In the genomic region with DNA sequence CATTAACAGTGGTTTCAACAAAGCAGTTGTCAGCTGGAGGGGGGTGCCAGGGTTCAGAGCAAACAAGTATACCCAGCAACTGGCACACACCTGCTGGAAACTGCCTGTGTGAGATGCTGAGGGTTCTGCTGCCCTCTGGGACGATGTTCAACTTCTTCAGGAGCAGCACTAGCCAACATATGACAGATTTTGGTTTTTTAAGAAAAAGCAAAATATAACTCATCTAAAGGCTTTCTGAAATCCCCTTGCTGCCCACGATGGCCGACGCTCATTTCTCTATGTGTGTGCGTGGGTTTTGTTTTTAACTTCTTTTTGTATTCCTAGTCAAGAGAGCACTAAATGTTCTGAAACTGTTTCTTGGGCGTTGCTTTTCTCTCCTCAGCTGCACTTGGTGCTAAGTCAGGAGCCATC, we compare ENCODE assay signal across 19 cellular contexts.
DNase-seq lines count a peak whose midpoint lies in the region; ATAC-seq lines count a peak whose summit lies in the region.
"Had no signal": no experiment of that assay in that cellular context is flagged by ENCODE, and none has a peak within 500 bp of the region (broad histone marks: within the 10 kb centered on the region; RNA-seq: fewer than 3 reads in every experiment).

No MANE protein-coding gene starts in this region.

- ATAC-seq in activated T-cell treated with anti-CD3 and anti-CD28 coated beads, Interleukin-2, amount 50 U/mL, for 72 hours (replicated peaks in 1 of 2), result peak; percentile 58 to 77
- ATAC-seq in activated T-helper 17 cell treated with anti-CD3 and anti-CD28 coated beads, Interleukin-2, amount 50 U/mL, for 72 hours (replicated peaks), result peak; percentile 67
- no peak for ATAC-seq in GM18858 (IDR thresholded peaks at IDR 0.05; ENCODE audit: unreplicated experiment)
- no peak for ATAC-seq in HG03280 (IDR thresholded peaks at IDR 0.05; ENCODE audit: unreplicated experiment)
- ATAC-seq: lower lobe of right lung; naive thymus-derived CD8-positive, alpha-beta T cell; PC-3 had no signal

- no peaks in the 10 kb centered on the region for H3K36me3 Mint-ChIP-seq in activated T-cell treated with anti-CD3 and anti-CD28 coated beads, Interleukin-2, amount 50 U/mL, for 72 hours (ENCODE audit: insufficient read depth in 2 of 2)
- no peaks in the 10 kb centered on the region for H3K36me3 Mint-ChIP-seq in activated T-cell treated with anti-CD3 and anti-CD28 coated beads, Interleukin-2, amount 50 U/mL, for 24 hours (ENCODE audit: low read depth)
- H3K36me3 Mint-ChIP-seq in activated T-helper 17 cell treated with anti-CD3 and anti-CD28 coated beads, Interleukin-2, amount 50 U/mL, for 72 hours (ENCODE audit: low read depth), result no peaks in the 10 kb centered on the region
- H3K36me3 Mint-ChIP-seq: IgD-negative memory B cell; naive thymus-derived CD8-positive, alpha-beta T cell had no signal

- peak overlapping the region; percentile 21 to 52 for H3K4me3 Mint-ChIP-seq in activated T-cell treated with anti-CD3 and anti-CD28 coated beads, Interleukin-2, amount 50 U/mL, for 72 hours
- no peak overlapping the region for H3K4me3 Mint-ChIP-seq in activated T-cell treated with anti-CD3 and anti-CD28 coated beads, Interleukin-2, amount 50 U/mL, for 24 hours
- peak overlapping the region; percentile 56 for H3K4me3 Mint-ChIP-seq in activated T-helper 17 cell treated with anti-CD3 and anti-CD28 coated beads, Interleukin-2, amount 50 U/mL, for 72 hours
- H3K4me3 Mint-ChIP-seq: central memory CD8-positive, alpha-beta T cell; naive thymus-derived CD8-positive, alpha-beta T cell had no signal

- no peaks in the 10 kb centered on the region for H3K36me3 ChIP-seq in KOPT-K1 (ENCODE audit: insufficient read depth, low read length)
- H3K36me3 ChIP-seq: lower lobe of right lung, upper lobe of left lung had no signal

- H3K9me3 Mint-ChIP-seq in activated T-cell treated with anti-CD3 and anti-CD28 coated beads, Interleukin-2, amount 50 U/mL, for 72 hours, result no peaks in the 10 kb centered on the region
- no peaks in the 10 kb centered on the region for H3K9me3 Mint-ChIP-seq in activated T-cell treated with anti-CD3 and anti-CD28 coated beads, Interleukin-2, amount 50 U/mL, for 24 hours
- H3K9me3 Mint-ChIP-seq in activated T-helper 17 cell treated with anti-CD3 and anti-CD28 coated beads, Interleukin-2, amount 50 U/mL, for 72 hours, result no peaks in the 10 kb centered on the region
- H3K9me3 Mint-ChIP-seq: central memory CD8-positive, alpha-beta T cell; IgD-negative memory B cell had no signal

- peak overlapping the region; percentile 2 for H3K27ac Mint-ChIP-seq in activated T-cell treated with anti-CD3 and anti-CD28 coated beads, Interleukin-2, amount 50 U/mL, for 72 hours
- no peak overlapping the region for H3K27ac Mint-ChIP-seq in activated T-cell treated with anti-CD3 and anti-CD28 coated beads, Interleukin-2, amount 50 U/mL, for 24 hours
- peak overlapping the region; percentile 40 for H3K27ac Mint-ChIP-seq in activated T-helper 17 cell treated with anti-CD3 and anti-CD28 coated beads, Interleukin-2, amount 50 U/mL, for 72 hours

- peak overlapping the region; percentile 35 for H3K27ac ChIP-seq in KOPT-K1 (ENCODE audit: low read depth, low read length, poor library complexity, severe bottlenecking)
- H3K27ac ChIP-seq: lower lobe of right lung, upper lobe of left lung had no signal

- peaks cover 7% of the 10 kb centered on the region for H3K27me3 Mint-ChIP-seq in activated T-cell treated with anti-CD3 and anti-CD28 coated beads, Interleukin-2, amount 50 U/mL, for 72 hours (ENCODE audit: low read depth)
- peaks cover 5% of the 10 kb centered on the region for H3K27me3 Mint-ChIP-seq in activated T-cell treated with anti-CD3 and anti-CD28 coated beads, Interleukin-2, amount 50 U/mL, for 24 hours
- H3K27me3 Mint-ChIP-seq in activated T-helper 17 cell treated with anti-CD3 and anti-CD28 coated beads, Interleukin-2, amount 50 U/mL, for 72 hours, result peaks cover 10% of the 10 kb centered on the region
- H3K27me3 Mint-ChIP-seq: IgD-negative memory B cell had no signal

- DNase-seq in activated T-cell treated with anti-CD3 and anti-CD28 coated beads, Interleukin-2, amount 50 U/mL, for 72 hours, result no peak
- no peak for DNase-seq in activated T-cell treated with anti-CD3 and anti-CD28 coated beads, Interleukin-2, amount 50 U/mL, for 24 hours
- no peak for DNase-seq in stimulated activated CD4-positive, alpha-beta T cell treated with anti-CD3 and anti-CD28 coated beads, Interleukin-1b, Interleukin-23, amount 100 ng/mL, for 48 hours
- DNase-seq: C1 segment of cervical spinal cord; dermis blood vessel endothelial cell; lower lobe of right lung; naive thymus-derived CD8-positive, alpha-beta T cell; NCI-H2029 treated with DMSO at 0.1 percent for 48 hours; NCI-H446 treated with DMSO at 0.1 percent for 48 hours; NCI-H82; PC-3; SK-N-SH; upper lobe of left lung had no signal

- H3K4me1 Mint-ChIP-seq in activated T-cell treated with anti-CD3 and anti-CD28 coated beads, Interleukin-2, amount 50 U/mL, for 72 hours (ENCODE audit: low read depth), result peaks cover 11% of the 10 kb centered on the region
- H3K4me1 Mint-ChIP-seq in activated T-cell treated with anti-CD3 and anti-CD28 coated beads, Interleukin-2, amount 50 U/mL, for 24 hours (ENCODE audit: low read depth), result peaks cover 8% of the 10 kb centered on the region
- peaks cover 6% of the 10 kb centered on the region for H3K4me1 Mint-ChIP-seq in activated T-helper 17 cell treated with anti-CD3 and anti-CD28 coated beads, Interleukin-2, amount 50 U/mL, for 72 hours
- H3K4me1 Mint-ChIP-seq: naive thymus-derived CD8-positive, alpha-beta T cell had no signal

- H3K9me3 ChIP-seq in KOPT-K1 (ENCODE audit: insufficient read depth, low read length, poor library complexity, severe bottlenecking), result no peaks in the 10 kb centered on the region
- H3K9me3 ChIP-seq: lower lobe of right lung, SK-N-SH, upper lobe of left lung had no signal

Comparison
In these comparisons a context has a peak if more than half of its experiments do, and no peak if none do; other contexts are left out.
1. ATAC-seq: peak in activated T-cell treated with anti-CD3 and anti-CD28 coated beads, Interleukin-2, amount 50 U/mL, for 72 hours (2 of 2) and activated T-helper 17 cell treated with anti-CD3 and anti-CD28 coated beads, Interleukin-2, amount 50 U/mL, for 72 hours (single experiment); none in GM18858 (single experiment) and HG03280 (single experiment).